Comparison of ENCODE assay signal across 18 cellular contexts in genomic region chr3:189222927-189223706, GRCh38. TPM values are rescaled to one million over a fixed set of nuclear protein-coding genes. Genes with fewer than 3 reads are reported as not detected.
DNase-seq lines count a peak whose midpoint lies in the region; ATAC-seq, FAIRE-seq and TF ChIP-seq lines count a peak whose summit lies in the region.
"Had no signal": no experiment of that assay in that cellular context is flagged by ENCODE, and none has a peak within 500 bp of the region (broad histone marks: within the 10 kb centered on the region; RNA-seq: fewer than 3 reads in every experiment).

No MANE protein-coding gene starts in this region.

- H3K4me1 ChIP-seq in GM12878 (ENCODE audit: control insufficient read depth, insufficient read depth, low read length) (no peaks in the 10 kb centered on the region), keratinocyte (ENCODE audit: control insufficient read depth, extremely low read depth, insufficient read depth, low read length) (no peaks in the 10 kb centered on the region)
- H3K4me1 ChIP-seq: SJCRH30 had no signal

- H3K9ac ChIP-seq in GM12878 (ENCODE audit: control insufficient read depth, insufficient read depth, low read length) (no peak overlapping the region), keratinocyte (ENCODE audit: control insufficient read depth, extremely low read depth, insufficient read depth, low read length) (no peak overlapping the region)

- RAD21 ChIA-PET in GM12878 (lab: Charles Lee; ENCODE audit: unreplicated experiment): no interaction called here

- FAIRE-seq in H54 (lab: Jason Lieb, UNC) (peak; percentile 71), GM12878 (lab: Jason Lieb, UNC) (peak; percentile 64), keratinocyte (lab: Jason Lieb, UNC) (peak; percentile 41)

- H3K27ac ChIP-seq in GM12878 (ENCODE audit: control insufficient read depth, insufficient read depth) (no peak overlapping the region), keratinocyte (ENCODE audit: control insufficient read depth, insufficient read depth, low read length) (no peak overlapping the region)
- H3K27ac ChIP-seq: RWPE1, SJCRH30 had no signal

- SMC1A ChIA-PET in GM12878 (lab: Charles Lee; ENCODE audit: uncharacterized antibody, unreplicated experiment): no interaction called here

- dilution Hi-C loops in keratinocyte (cut with MboI; ENCODE audit: extremely low pct_ligation_motif_present, low sequenced_read_pairs): no loop called here

- H4K20me1 ChIP-seq in GM12878 (ENCODE audit: control insufficient read depth, insufficient read depth): no peaks in the 10 kb centered on the region
- H4K20me1 ChIP-seq in keratinocyte (ENCODE audit: control insufficient read depth, extremely low read depth, insufficient read depth, low read length): no peaks in the 10 kb centered on the region

- H3K4me3 ChIP-seq in GM12878 (no peak overlapping the region), keratinocyte (ENCODE audit: control insufficient read depth in 2 of 3, extremely low read depth in 1 of 3, insufficient read depth in 2 of 3, low read depth in 1 of 3, low read length in 3 of 3) (no peak overlapping the region)
- H3K4me3 ChIP-seq: SJCRH30 had no signal

- H3K9me3 ChIP-seq in GM12878 (replicated peaks; ENCODE audit: control insufficient read depth, insufficient read depth, low read length) (no peaks in the 10 kb centered on the region), keratinocyte (ENCODE audit: control insufficient read depth, low read depth, low read length) (no peaks in the 10 kb centered on the region)
- H3K9me3 ChIP-seq: SJCRH30 had no signal

- intact Hi-C loops in GM12878 (cut with micrococcal nuclease; ENCODE audit: unreplicated experiment): no loop called here

- POLR2A ChIA-PET in GM12878 (lab: Charles Lee): no interaction called here

- 19% methylated on average over 4 of the region's 4 CpGs for WGBS in GM12878 (ENCODE audit: insufficient coverage, insufficient replicate concordance, low lambda C conversion rate, missing lambda C conversion rate)

- no TSS peak for BruUV-seq in GM12878 (replicated peaks; lab: Mats Ljungman, UMichigan)

- H3K9me1 ChIP-seq in keratinocyte (ENCODE audit: control insufficient read depth, extremely low read depth, insufficient read depth, low read length): no peaks in the 10 kb centered on the region

- no peak for TF ChIP-seq EP300 in GM12878 (IDR thresholded peaks at IDR 0.05; ENCODE audit: borderline replicate concordance in 1 of 2, control insufficient read depth in 1 of 2, low read depth in 2 of 2, low read length in 2 of 2)

- CTCF ChIA-PET in GM12878 (lab: Yijun Ruan, JAX): no interaction called here

- ATAC-seq in GM12878 (no peak), GM18498 (IDR thresholded peaks at IDR 0.05; ENCODE audit: unreplicated experiment) (no peak)

- H3K4me2 ChIP-seq in GM12878 (ENCODE audit: control insufficient read depth, insufficient read depth) (no peak overlapping the region), keratinocyte (ENCODE audit: control insufficient read depth, extremely low read depth, insufficient read depth, low read depth, low read length) (no peak overlapping the region)

- H3K36me3 ChIP-seq in GM12878 (ENCODE audit: control insufficient read depth in 2 of 2, insufficient read depth in 2 of 2, low read length in 1 of 2) (no peaks in the 10 kb centered on the region), keratinocyte (ENCODE audit: control insufficient read depth in 2 of 2, extremely low read depth in 1 of 2, insufficient read depth in 2 of 2, low read length in 2 of 2) (no peaks in the 10 kb centered on the region)
- H3K36me3 ChIP-seq: SJCRH30 had no signal

- TF ChIP-seq CTCF in GM12878 (IDR thresholded peaks at IDR 0.05 in 2 of 3, conservative IDR thresholded peaks at IDR 0.05 in 1 of 3; ENCODE audit: control insufficient read depth in 2 of 3, extremely low read depth in 1 of 3, insufficient read depth in 1 of 3, low read depth in 3 of 3, low read length in 3 of 3): no peak
- TF ChIP-seq CTCF in keratinocyte (optimal IDR thresholded peaks at IDR 0.05 in 1 of 3, IDR thresholded peaks at IDR 0.05 in 1 of 3, conservative IDR thresholded peaks at IDR 0.05 in 1 of 3; ENCODE audit: extremely low read depth in 1 of 3, insufficient read depth in 2 of 3, low read length in 3 of 3): no peak

- no peaks in the 10 kb centered on the region for H3K79me2 ChIP-seq in GM12878 (ENCODE audit: control insufficient read depth, insufficient read depth, low read length)
- no peaks in the 10 kb centered on the region for H3K79me2 ChIP-seq in keratinocyte (ENCODE audit: control insufficient read depth, insufficient read depth, low read length)

- TF ChIP-seq POLR2A in H54 (IDR thresholded peaks at IDR 0.05; ENCODE audit: low read depth, low read length) (no peak), GM12878 (IDR thresholded peaks at IDR 0.05; ENCODE audit: low read depth, low read length) (no peak)

- H2AFZ ChIP-seq in GM12878 (ENCODE audit: control insufficient read depth, low read depth, low read length) (no peak overlapping the region), keratinocyte (ENCODE audit: control insufficient read depth, low read length) (no peak overlapping the region)

- H3K27me3 ChIP-seq in GM12878 (replicated peaks in 1 of 2; ENCODE audit: control insufficient read depth in 2 of 2, insufficient read depth in 2 of 2, low read length in 1 of 2) (peaks cover 0 to 3% of the 10 kb centered on the region in 2 experiments; a peak in 2 of 4 replicates), keratinocyte (ENCODE audit: control insufficient read depth, extremely low read depth, insufficient read depth, low read length) (no peaks in the 10 kb centered on the region)
- H3K27me3 ChIP-seq: SJCRH30 had no signal

- DNase-seq in Caki2 (ENCODE audit: low read depth) (peak; percentile 37), H54 (ENCODE audit: insufficient read length, low spot score) (no peak), GM12878 (ENCODE audit: low read depth, low spot score) (no peak), keratinocyte (ENCODE audit: low read depth, low spot score) (no peak), A172 (ENCODE audit: low spot score) (no peak), HuH-7 (ENCODE audit: low spot score) (no peak), T-helper 1 cell (no peak)
- DNase-seq: ACHN; CD4-positive, alpha-beta T cell; H9; Karpas-422; MM.1S; NCI-H1694; NCI-H2107; SJCRH30; SW 1271 had no signal

- in situ Hi-C loops in Caki2 (cut with HindIII; ENCODE audit: low pct_unique_long_range_greater_than_20kb, low sequenced_read_pairs): no loop called here
- in situ Hi-C loops in GM12878 (cut with MboI): no loop called here

- no peak for TF ChIP-seq RAD21 in GM12878 (IDR thresholded peaks at IDR 0.05; ENCODE audit: insufficient read depth, low read depth, low read length)

TF ChIP-seq in GM12878, 131 proteins besides CTCF, POLR2A, EP300 and RAD21:
- TF ChIP-seq SREBF1 (IDR thresholded peaks at IDR 0.05; ENCODE audit: low read length) (no peak), CBFB (IDR thresholded peaks at IDR 0.05; ENCODE audit: low read depth) (no peak), PML (IDR thresholded peaks at IDR 0.05; ENCODE audit: low read length) (no peak), NFXL1 (IDR thresholded peaks at IDR 0.05; ENCODE audit: borderline replicate concordance) (no peak), MTA3 (IDR thresholded peaks at IDR 0.05; ENCODE audit: borderline replicate concordance, low read length) (no peak), SMAD5 (IDR thresholded peaks at IDR 0.05; ENCODE audit: low read depth) (no peak), TCF3 (IDR thresholded peaks at IDR 0.05; ENCODE audit: borderline replicate concordance, insufficient read depth, low read depth, low read length) (no peak), ZNF274 (IDR thresholded peaks at IDR 0.05; ENCODE audit: insufficient read depth, insufficient read length) (no peak), YBX1 (IDR thresholded peaks at IDR 0.05) (no peak)

RNA-seq across cellular contexts. Expression of gene TPRG1, which starts 51.3 kb away (rescaled TPM):
- 0.20 and 0.81 TPM in 2 replicates for total RNA-seq in Caki2 (2014; rRNA removed; shearing (Covaris generic); ENCODE audit: low replicate concordance)
- not detected in 2 replicates for total RNA-seq in GM12878 (2013; cell fraction: nucleolus; rRNA removed)
- 2.1 and 2.4 TPM in 2 replicates for total RNA-seq in GM12878 (2014; rRNA removed)
- 3.4 and 3.5 TPM in 2 replicates for total RNA-seq in GM12878 (2014; rRNA removed; fragmentation: Illumina TruSeq; extraction: Trizol)
- total RNA-seq in GM12878 (2021): 2.4 and 3.7 TPM in 2 replicates
- 3.5 TPM for polyA plus RNA-seq in GM12878 (2011; ENCODE audit: low read depth)
- 0.26 and 0.56 TPM in 2 replicates for polyA plus RNA-seq in GM12878 (2011; rRNA removed)
- 0.05 and 0.27 TPM in 2 replicates for polyA plus RNA-seq in GM12878 (2011; cell fraction: cytosol; rRNA removed)
- polyA plus RNA-seq in GM12878 (2011; cell fraction: nucleus; rRNA removed): 0.16 and 0.18 TPM in 2 replicates
- 3.9 and 12.3 TPM in 2 replicates for polyA plus RNA-seq in GM12878 (2012)
- 2.4 and 2.6 TPM in 2 replicates for polyA plus RNA-seq in GM12878 (2014; fragmentation: Illumina TruSeq; extraction: Trizol)
- polyA plus RNA-seq in GM12878 (2014; fragmentation: Nextera tagmentation; extraction: Ambion mirVana): 10 to 100 TPM in 1 of 2 experiments, 1 to 10 TPM in 1; 9.6 to 10.3 TPM
- 1.8 and 2.4 TPM in 2 replicates for polyA plus RNA-seq in GM12878 (2014; rRNA removed)
- 10 to 100 TPM; 28.3 to 30.7 TPM for polyA plus RNA-seq in GM12878 (2016; fragmentation: Nextera tagmentation; extraction: Ambion mirVana)
- 0.10 and 0.22 TPM in 2 replicates for polyA minus RNA-seq in GM12878 (2011; rRNA and poly(A)+ RNA removed)
- polyA minus RNA-seq in GM12878 (2011; cell fraction: cytosol; rRNA and poly(A)+ RNA removed): not detected in 2 replicates
- polyA minus RNA-seq in GM12878 (2011; cell fraction: nucleus; rRNA and poly(A)+ RNA removed): 0.12 and 1.6 TPM in 2 replicates
- polyA plus RNA-seq in keratinocyte: 0.29 to 1.5 TPM (median 1.3 TPM) in 3 replicates
- 10.4 TPM for polyA plus RNA-seq in keratinocyte (2011; ENCODE audit: low read depth)
- 0.88 and 1.4 TPM in 2 replicates for polyA plus RNA-seq in keratinocyte (2011; cell fraction: cytosol; rRNA removed)
- 0.97 and 1.2 TPM in 2 replicates for polyA plus RNA-seq in keratinocyte (2011; cell fraction: nucleus; rRNA removed)
- 0.53 and 7.2 TPM in 2 replicates for polyA plus RNA-seq in keratinocyte (2012; ENCODE audit: low replicate concordance)
- 2.3 to 3.1 TPM in 2 of 3 replicates, not detected in the other for polyA minus RNA-seq in keratinocyte
- polyA minus RNA-seq in keratinocyte (2011; cell fraction: cytosol; rRNA and poly(A)+ RNA removed): not detected
- polyA minus RNA-seq in keratinocyte (2011; cell fraction: nucleus; rRNA and poly(A)+ RNA removed): 0.74 and 2.4 TPM in 2 replicates
- 1.1 and 5.4 TPM in 2 replicates for total RNA-seq in A172 (2014; rRNA removed; shearing (Covaris generic))
